Comparison of ENCODE assay signal across 8 cellular contexts in the genomic region with DNA sequence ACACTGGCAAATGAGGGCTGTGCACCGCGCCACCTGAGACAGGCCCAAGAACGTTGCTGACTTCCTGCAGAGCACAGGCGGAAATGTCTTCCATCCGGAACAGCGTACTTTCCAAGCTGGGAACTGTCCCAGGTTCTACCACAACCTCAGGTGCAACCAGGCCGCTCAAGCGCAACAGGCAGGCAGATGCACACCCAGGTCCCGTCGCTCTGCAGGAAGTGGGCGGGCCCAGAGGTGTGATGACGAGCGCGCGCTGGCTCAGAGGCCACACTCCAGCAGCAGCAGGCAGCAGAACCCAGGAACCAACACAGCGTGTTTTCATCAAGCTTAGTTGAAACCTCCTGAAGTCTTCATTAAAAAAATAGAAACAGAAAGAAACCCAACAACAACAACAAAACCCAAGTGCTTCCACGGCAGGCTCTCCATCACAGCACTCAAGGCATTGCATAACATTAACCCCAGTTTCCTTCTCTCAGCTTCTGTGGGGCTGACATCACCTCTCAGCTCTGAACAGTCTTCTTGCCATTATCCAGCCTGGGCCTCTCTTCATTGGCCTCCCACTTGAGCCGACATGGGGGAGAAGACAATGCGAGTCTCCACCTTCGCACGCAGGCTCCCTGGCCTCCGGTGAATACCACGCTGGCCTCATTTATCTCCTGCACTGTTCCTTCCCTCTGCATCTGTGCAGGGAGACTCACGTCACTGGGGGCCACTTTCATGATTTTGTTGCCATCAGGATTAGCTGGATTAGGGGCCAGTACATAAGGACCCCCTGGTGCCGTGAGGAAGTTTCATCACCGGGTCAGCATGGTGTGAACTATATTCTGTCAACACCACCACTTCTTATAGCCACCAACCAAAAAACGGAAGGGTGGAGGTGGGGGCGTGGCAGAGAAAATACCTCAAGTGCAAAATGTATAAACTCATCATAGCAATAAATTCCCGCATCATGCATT. TPM values are rescaled to one million over a fixed set of nuclear protein-coding genes. Genes with fewer than 3 reads are reported as not detected.
A peak's percentile ranks its signal among the peaks of the same experiment; 100 is the strongest.
DNase-seq lines count a peak whose midpoint lies in the region; ATAC-seq, FAIRE-seq and TF ChIP-seq lines count a peak whose summit lies in the region.

No MANE protein-coding gene starts in this region.

- POLR2A ChIA-PET in HEK293 (lab: Yijun Ruan, JAX) (interaction anchor here (0.6 kb wide), 1 partner anchor 32 kb away, joined by 5 read pairs; no protein-coding TSS in a partner anchor), WTC11 (lab: Charles Lee) (interaction anchor here (0.5 kb wide), 1 partner anchor 166 kb away, joined by 4 read pairs; no protein-coding TSS in a partner anchor)

- ATAC-seq in WTC11: peak; percentile 81
- ATAC-seq in central memory CD8-positive, alpha-beta T cell (replicated peaks; ENCODE audit: extremely low read depth, poor library complexity, severe bottlenecking): peak; percentile 95

- H3K9me3 ChIP-seq in HEK293 (ENCODE audit: control insufficient read depth, insufficient read depth, low read depth, low read length): no peaks in the 10 kb centered on the region

- H3K36me3 ChIP-seq in HEK293 (ENCODE audit: control insufficient read depth in 2 of 2, insufficient read depth in 1 of 2, low read length in 2 of 2) (peaks cover 0 to 7% of the 10 kb centered on the region in 2 experiments; a peak in 1 of 3 replicates), rectal smooth muscle tissue (ENCODE audit: control insufficient read depth, insufficient read depth, low read length) (no peaks in the 10 kb centered on the region)

- H3K4me1 ChIP-seq in HEK293 (ENCODE audit: control insufficient read depth, insufficient read depth, low read length) (no peaks in the 10 kb centered on the region), rectal smooth muscle tissue (ENCODE audit: control insufficient read depth, insufficient read depth, low read length) (peaks cover 4% of the 10 kb centered on the region)

- CTCF ChIA-PET in HEK293 (lab: Yijun Ruan, JAX) (no interaction called here), WTC11 (lab: Charles Lee) (interaction anchor here (1.1 to 1.3 kb wide), 2 partner anchors 10 to 20 kb away, joined by 3 read pairs; no protein-coding TSS in a partner anchor)

- H3K27ac Mint-ChIP-seq in WTC11: peak overlapping the region; percentile 52
- H3K27ac Mint-ChIP-seq in central memory CD8-positive, alpha-beta T cell (ENCODE audit: low read depth): peak overlapping the region; percentile 94

- DNase-seq in GM12892 (ENCODE audit: insufficient read length) (peak; percentile 58), NCI-H128 (lab: John Stamatoyannopoulos, UW; ENCODE audit: unreplicated experiment) (peak; percentile 49), WTC11 (ENCODE audit: low spot score) (peak; percentile 50), dedifferentiated amniotic fluid mesenchymal stem cell (ENCODE audit: extremely low spot score) (no peak), pons (ENCODE audit: low spot score) (no peak)
- DNase-seq in central memory CD8-positive, alpha-beta T cell (ENCODE audit: low spot score in 2 of 2): peak; percentile 75 to 87

- H3K27me3 Mint-ChIP-seq in WTC11 (ENCODE audit: low read depth): 0 out of 2 replicates have a peak, but pooled peaks cover 3% of the 10 kb centered on the region
- no peaks in the 10 kb centered on the region for H3K27me3 Mint-ChIP-seq in central memory CD8-positive, alpha-beta T cell

- peaks cover 3% of the 10 kb centered on the region; the same call in 1 of the 2 replicates for H3K36me3 Mint-ChIP-seq in WTC11
- H3K36me3 Mint-ChIP-seq in central memory CD8-positive, alpha-beta T cell (ENCODE audit: insufficient read depth): peaks cover 8% of the 10 kb centered on the region

- peak overlapping the region; percentile 25 for H3K4me3 Mint-ChIP-seq in WTC11
- H3K4me3 Mint-ChIP-seq in central memory CD8-positive, alpha-beta T cell: peak overlapping the region; percentile 82

- H3K9me3 Mint-ChIP-seq in WTC11: no peaks in the 10 kb centered on the region
- H3K9me3 Mint-ChIP-seq in central memory CD8-positive, alpha-beta T cell: no peaks in the 10 kb centered on the region

- H3K4me3 ChIP-seq in HEK293 (ENCODE audit: low read depth, low read length) (no peak overlapping the region), rectal smooth muscle tissue (ENCODE audit: low read length) (peak overlapping the region; percentile 28)

- no peak for TF ChIP-seq POLR2A in GM12892 (IDR thresholded peaks at IDR 0.05; ENCODE audit: low read depth, low read length)

- H3K27me3 ChIP-seq in rectal smooth muscle tissue (ENCODE audit: control insufficient read depth, insufficient read depth, low read length): no peaks in the 10 kb centered on the region

- H3K9ac ChIP-seq in rectal smooth muscle tissue (ENCODE audit: low read length): no peak overlapping the region

- H3K27ac ChIP-seq in HEK293 (ENCODE audit: extremely low read depth, low read depth, low read length) (no peak overlapping the region), rectal smooth muscle tissue (ENCODE audit: low read depth, low read length) (no peak overlapping the region)

- peak; percentile 93 for FAIRE-seq in GM12892 (lab: Jason Lieb, UNC)

- peaks cover 71% of the 10 kb centered on the region for H3K4me1 Mint-ChIP-seq in WTC11
- peaks cover 53% of the 10 kb centered on the region for H3K4me1 Mint-ChIP-seq in central memory CD8-positive, alpha-beta T cell

- TF ChIP-seq CTCF in HEK293 (tag by site-specific recombination; IDR thresholded peaks at IDR 0.05) (no peak), WTC11 (IDR thresholded peaks at IDR 0.05) (no peak)

TF ChIP-seq in HEK293, 187 proteins besides CTCF, POLR2A, EP300 and RAD21 (continues in another document):
- TF ChIP-seq, protein P1, sequence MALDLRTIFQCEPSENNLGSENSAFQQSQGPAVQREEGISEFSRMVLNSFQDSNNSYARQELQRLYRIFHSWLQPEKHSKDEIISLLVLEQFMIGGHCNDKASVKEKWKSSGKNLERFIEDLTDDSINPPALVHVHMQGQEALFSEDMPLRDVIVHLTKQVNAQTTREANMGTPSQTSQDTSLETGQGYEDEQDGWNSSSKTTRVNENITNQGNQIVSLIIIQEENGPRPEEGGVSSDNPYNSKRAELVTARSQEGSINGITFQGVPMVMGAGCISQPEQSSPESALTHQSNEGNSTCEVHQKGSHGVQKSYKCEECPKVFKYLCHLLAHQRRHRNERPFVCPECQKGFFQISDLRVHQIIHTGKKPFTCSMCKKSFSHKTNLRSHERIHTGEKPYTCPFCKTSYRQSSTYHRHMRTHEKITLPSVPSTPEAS (tag by site-specific recombination; IDR thresholded peaks at IDR 0.05): no peak
- TF ChIP-seq KLF10 (tag by site-specific recombination; IDR thresholded peaks at IDR 0.05) (0 out of 2 replicates have a peak, but pooled peaks have one; percentile 34), ZNF837 (tag by site-specific recombination; IDR thresholded peaks at IDR 0.05) (no peak), ZNF544 (tag by site-specific recombination; IDR thresholded peaks at IDR 0.05) (no peak), RBAK (tag by site-specific recombination; IDR thresholded peaks at IDR 0.05) (no peak), ZNF394 (tag by site-specific recombination; IDR thresholded peaks at IDR 0.05; ENCODE audit: borderline replicate concordance) (no peak), ZNF138 (tag by site-specific recombination; IDR thresholded peaks at IDR 0.05; ENCODE audit: borderline replicate concordance) (no peak), ZNF174 (tag by site-specific recombination; IDR thresholded peaks at IDR 0.05) (no peak), ZNF24 (tag by site-specific recombination; IDR thresholded peaks at IDR 0.05) (no peak), ZNF19 (tag by site-specific recombination; IDR thresholded peaks at IDR 0.05; ENCODE audit: low read depth) (no peak), EGR2 (tag by site-specific recombination; IDR thresholded peaks at IDR 0.05; ENCODE audit: low read depth) (peak; percentile 8; the same call in 1 of the 2 replicates), SP7 (tag by site-specific recombination; IDR thresholded peaks at IDR 0.05) (no peak), YY2 (tag by site-specific recombination; IDR thresholded peaks at IDR 0.05) (no peak), ZNF354C (tag by site-specific recombination; IDR thresholded peaks at IDR 0.05; ENCODE audit: borderline replicate concordance, low read depth) (no peak)

TF ChIP-seq in WTC11, 78 proteins besides CTCF, POLR2A, EP300 and RAD21:
- TF ChIP-seq STAT6 (CRISPR knock-in tag; conservative IDR thresholded peaks at IDR 0.05; ENCODE audit: low read depth): no peak
- peak; percentile 46; the same call in 1 of the 2 replicates for TF ChIP-seq FOXP1 (CRISPR knock-in tag; IDR thresholded peaks at IDR 0.05; ENCODE audit: borderline replicate concordance)
- no peak for TF ChIP-seq TCF7 (CRISPR knock-in tag; IDR thresholded peaks at IDR 0.05; ENCODE audit: low read depth)

RNA-seq across cellular contexts. Expression of gene PTCH1, which starts 22.1 kb away (rescaled TPM):
- 4.6 TPM for polyA plus RNA-seq in GM12892 (2012; ENCODE audit: missing spikeins)
- total RNA-seq in WTC11 (2021): 27.9 to 38.0 TPM (median 30.9 TPM) in 3 replicates

Comparison
In these comparisons a context has a peak if more than half of its experiments do, and no peak if none do; other contexts are left out.
1. DNase-seq: peak in GM12892 (single experiment), NCI-H128 (single experiment), WTC11 (single experiment) and central memory CD8-positive, alpha-beta T cell (2 of 2); none in dedifferentiated amniotic fluid mesenchymal stem cell (single experiment) and pons (single experiment).